9 cellular contexts compared by ENCODE assay signal in genomic region chr20:6006603-6006949, GRCh38. TPM values are rescaled to one million over a fixed set of nuclear protein-coding genes. Genes with fewer than 3 reads are reported as not detected.
A peak's percentile ranks its signal among the peaks of the same experiment; 100 is the strongest.
DNase-seq lines count a peak whose midpoint lies in the region; ATAC-seq, FAIRE-seq and TF ChIP-seq lines count a peak whose summit lies in the region.
"Had no signal": no experiment of that assay in that cellular context is flagged by ENCODE, and none has a peak within 500 bp of the region (broad histone marks: within the 10 kb centered on the region; RNA-seq: fewer than 3 reads in every experiment).

No MANE protein-coding gene starts in this region.

- H2AFZ ChIP-seq in PC-9: peak overlapping the region; percentile 92; the same call in 1 of the 2 replicates

- peaks cover 51% of the 10 kb centered on the region for H3K79me2 ChIP-seq in PC-9 (ENCODE audit: low read depth)

- CTCF ChIA-PET in PC-9 (lab: Charles Lee): no interaction called here

- H3K9me3 ChIP-seq in PC-9 (ENCODE audit: insufficient read depth, low read depth): no peaks in the 10 kb centered on the region
- no peaks in the 10 kb centered on the region for H3K9me3 ChIP-seq in prostate gland

- intact Hi-C loops in PC-9 (cut with micrococcal nuclease; ENCODE audit: unreplicated experiment) (no loop called here), prostate gland (cut with DNase I) (no loop called here)

- TF ChIP-seq POLR2A in GM12892 (IDR thresholded peaks at IDR 0.05; ENCODE audit: low read depth, low read length): no peak
- no peak for TF ChIP-seq POLR2A in erythroblast (IDR thresholded peaks at IDR 0.05; ENCODE audit: low read length)
- no peak for TF ChIP-seq POLR2A in prostate gland (IDR thresholded peaks at IDR 0.05)

- peak overlapping the region; percentile 95 for H3K4me2 ChIP-seq in PC-9

- H3K4me3 ChIP-seq in PC-9: peak overlapping the region; percentile 97
- peak overlapping the region; percentile 88 to 89 for H3K4me3 ChIP-seq in prostate gland

- TF ChIP-seq CTCF in PC-9 (conservative IDR thresholded peaks at IDR 0.05) (no peak), prostate gland (IDR thresholded peaks at IDR 0.05) (no peak)

- 2% methylated on average over 8 of the region's 10 CpGs for WGBS in prostate gland

- H3K4me1 ChIP-seq in PC-9 (replicated peaks; ENCODE audit: insufficient read depth): peaks cover 29% of the 10 kb centered on the region
- H3K4me1 ChIP-seq in prostate gland (replicated peaks): no peaks in the 10 kb centered on the region

- peaks cover 26% of the 10 kb centered on the region for H3F3A ChIP-seq in PC-9 (ENCODE audit: insufficient read depth, low read depth)

- H4K20me1 ChIP-seq in PC-9 (ENCODE audit: insufficient read depth): peaks cover 35% of the 10 kb centered on the region

- H3K27me3 ChIP-seq in PC-9 (ENCODE audit: insufficient read depth, low read depth) (no peaks in the 10 kb centered on the region), prostate gland (replicated peaks; ENCODE audit: insufficient read depth) (no peaks in the 10 kb centered on the region)

- FAIRE-seq in GM12892 (lab: Jason Lieb, UNC): peak; percentile 50

- ATAC-seq in GM18868 (IDR thresholded peaks at IDR 0.05; ENCODE audit: unreplicated experiment) (no peak), HG03025 (IDR thresholded peaks at IDR 0.05; ENCODE audit: low FRiP score, unreplicated experiment) (no peak)

- POLR2A ChIA-PET in PC-9 (lab: Charles Lee; ENCODE audit: unreplicated experiment): interaction anchor here (0.6 kb wide), 1 partner anchor 853 kb away, joined by 4 read pairs; no protein-coding TSS in a partner anchor

- no peak overlapping the region for H3K27ac ChIP-seq in PC-9
- H3K27ac ChIP-seq in prostate gland: peak overlapping the region; percentile 76 to 83

- no peaks in the 10 kb centered on the region; the same call in 1 of the 2 replicates for H3K36me3 ChIP-seq in PC-9 (ENCODE audit: low read depth)
- H3K36me3 ChIP-seq in prostate gland: no peaks in the 10 kb centered on the region

- BruUV-seq in PC-9 (replicated peaks; lab: Mats Ljungman, UMichigan): no TSS peak

- no peak for DNase-seq in GM12892 (ENCODE audit: insufficient read length)
- DNase-seq in PC-9: no peak
- DNase-seq in erythroblast (lab: John Stamatoyannopoulos, UW): peak; percentile 42 to 64
- DNase-seq in prostate gland (ENCODE audit: low spot score): peak; percentile 6
- DNase-seq in DMS153 (lab: John Stamatoyannopoulos, UW): no peak
- no peak for DNase-seq in NCI-H1694 (lab: John Stamatoyannopoulos, UW)

- no peaks in the 10 kb centered on the region for H3K9me2 ChIP-seq in PC-9 (ENCODE audit: insufficient read depth)

RNA-seq across cellular contexts. Expression of gene CRLS1, which starts 0.7 kb away (rescaled TPM):
- 54.3 TPM for polyA plus RNA-seq in GM12892 (2012; ENCODE audit: missing spikeins)
- 24.6 and 43.6 TPM in 2 replicates for total RNA-seq in PC-9 (2021)
- total RNA-seq in prostate gland: 10 to 100 TPM; 43.9 to 46.5 TPM

RNA-seq across cellular contexts. Expression of gene LRRN4, which starts 47.3 kb away (rescaled TPM):
- not detected for polyA plus RNA-seq in GM12892 (2012; ENCODE audit: missing spikeins)
- total RNA-seq in PC-9 (2021) (0.23 and 0.72 TPM in 2 replicates), prostate gland (under 1 TPM in 1 of 2 donors, not detected in 1; 0.68 TPM)
- total RNA-seq: RPMI7951 had no signal

RNA-seq across cellular contexts. Expression of gene MCM8, which starts 56.1 kb away (rescaled TPM):
- polyA plus RNA-seq in GM12892 (2012; ENCODE audit: missing spikeins): 20.1 TPM
- total RNA-seq in PC-9 (2021) (18.2 and 22.4 TPM in 2 replicates), prostate gland (10 to 100 TPM in 1 of 2 donors, 1 to 10 TPM in 1; 8.4 to 13.0 TPM)

RNA-seq across cellular contexts. Expression of gene TRMT6, which starts 56.2 kb away (rescaled TPM):
- 14.6 TPM for polyA plus RNA-seq in GM12892 (2012; ENCODE audit: missing spikeins)
- total RNA-seq in PC-9 (2021) (12.2 and 16.2 TPM in 2 replicates), prostate gland (10 to 100 TPM in 1 of 2 donors, 1 to 10 TPM in 1; 8.3 to 14.8 TPM)

Comparison
In these comparisons a context has a peak if more than half of its experiments do, and no peak if none do; other contexts are left out.
1. DNase-seq: peak in erythroblast (2 of 2) and prostate gland (single experiment); none in GM12892 (single experiment), PC-9 (0 of 2), DMS153 (single experiment) and NCI-H1694 (single experiment).